ENCODE assay signal across 12 cellular contexts in genomic region chr11:3613998-3614741, GRCh38. TPM values are rescaled to one million over a fixed set of nuclear protein-coding genes. Genes with fewer than 3 reads are reported as not detected.
DNase-seq lines count a peak whose midpoint lies in the region; ATAC-seq and TF ChIP-seq lines count a peak whose summit lies in the region.
"Had no signal": no experiment of that assay in that cellular context is flagged by ENCODE, and none has a peak within 500 bp of the region (broad histone marks: within the 10 kb centered on the region; RNA-seq: fewer than 3 reads in every experiment).

No MANE protein-coding gene starts in this region.

- peaks cover 11% of the 10 kb centered on the region for H3K4me1 Mint-ChIP-seq in activated naive CD8-positive, alpha-beta T cell (ENCODE audit: low read depth)
- H3K4me1 Mint-ChIP-seq in activated naive CD8-positive, alpha-beta T cell treated with anti-CD3 and anti-CD28 coated beads for 36 hours: peaks cover 12% of the 10 kb centered on the region

- no peaks in the 10 kb centered on the region for H3K9me3 ChIP-seq in thyroid gland
- H3K9me3 ChIP-seq: BE2C, prostate gland had no signal

- no peak for TF ChIP-seq CTCF in thyroid gland (IDR thresholded peaks at IDR 0.05)

- peak overlapping the region; percentile 88 to 96 (median 95) for H3K27ac ChIP-seq in thyroid gland
- H3K27ac ChIP-seq: prostate gland had no signal

- no peaks in the 10 kb centered on the region for H3K9me3 Mint-ChIP-seq in activated naive CD8-positive, alpha-beta T cell (ENCODE audit: low read depth)
- H3K9me3 Mint-ChIP-seq in activated naive CD8-positive, alpha-beta T cell treated with anti-CD3 and anti-CD28 coated beads for 36 hours: no peaks in the 10 kb centered on the region

- H3K4me3 Mint-ChIP-seq in activated naive CD8-positive, alpha-beta T cell: peak overlapping the region; percentile 56
- H3K4me3 Mint-ChIP-seq in activated naive CD8-positive, alpha-beta T cell treated with anti-CD3 and anti-CD28 coated beads for 36 hours: no peak overlapping the region

- no peak overlapping the region for H3K27ac Mint-ChIP-seq in activated naive CD8-positive, alpha-beta T cell
- H3K27ac Mint-ChIP-seq in activated naive CD8-positive, alpha-beta T cell treated with anti-CD3 and anti-CD28 coated beads for 36 hours: no peak overlapping the region

- no peak for DNase-seq in activated naive CD8-positive, alpha-beta T cell treated with anti-CD3 and anti-CD28 coated beads for 36 hours
- DNase-seq in NOMO-1 treated with dmso at 0.1 percent for 144 hours (lab: John Stamatoyannopoulos, UW; ENCODE audit: unreplicated experiment) (peak; percentile 32), cardiac septum (ENCODE audit: low spot score) (peak; percentile 19), thyroid gland (peak; percentile 81 to 86), NCI-H2107 treated with DMSO at 0.1 percent for 48 hours (lab: John Stamatoyannopoulos, UW; ENCODE audit: unreplicated experiment) (no peak), SW480 (ENCODE audit: low spot score) (no peak)
- DNase-seq: BE2C, NCI-H2171 had no signal

- H3K27me3 Mint-ChIP-seq in activated naive CD8-positive, alpha-beta T cell: no peaks in the 10 kb centered on the region
- peaks cover 13% of the 10 kb centered on the region for H3K27me3 Mint-ChIP-seq in activated naive CD8-positive, alpha-beta T cell treated with anti-CD3 and anti-CD28 coated beads for 36 hours

- no peaks in the 10 kb centered on the region for H3K27me3 ChIP-seq in thyroid gland
- H3K27me3 ChIP-seq: BE2C had no signal

- WGBS in thyroid gland, 2 donors: 29 to 39% methylated on average over 10 of the region's 10 CpGs

- intact Hi-C loops in cardiac septum (cut with DNase I) (no loop called here), thyroid gland (cut with DNase I) (no loop called here)

- ATAC-seq in GM19324 (IDR thresholded peaks at IDR 0.05; ENCODE audit: low FRiP score, unreplicated experiment): no peak
- ATAC-seq: HCT116 had no signal

- no peak overlapping the region for H3K4me3 ChIP-seq in thyroid gland (replicated peaks in 1 of 3)
- H3K4me3 ChIP-seq: prostate gland had no signal

- no peaks in the 10 kb centered on the region for H3K36me3 Mint-ChIP-seq in activated naive CD8-positive, alpha-beta T cell
- H3K36me3 Mint-ChIP-seq in activated naive CD8-positive, alpha-beta T cell treated with anti-CD3 and anti-CD28 coated beads for 36 hours: no peaks in the 10 kb centered on the region

- peak in 1 of 2 donors; percentile 49 for TF ChIP-seq POLR2A in thyroid gland (IDR thresholded peaks at IDR 0.05)

- no peaks in the 10 kb centered on the region for H3K36me3 ChIP-seq in thyroid gland
- H3K36me3 ChIP-seq: BE2C, prostate gland had no signal

- peaks cover 40 to 44% of the 10 kb centered on the region in 2 donors for H3K4me1 ChIP-seq in thyroid gland
- H3K4me1 ChIP-seq: BE2C, prostate gland had no signal

RNA-seq across cellular contexts. Expression of gene ART5, which starts 27.6 kb away (rescaled TPM):
- not detected for total RNA-seq in activated naive CD8-positive, alpha-beta T cell treated with anti-CD3 and anti-CD28 coated beads for 36 hours
- total RNA-seq in cardiac septum: 1.4 TPM
- total RNA-seq in thyroid gland: 10 to 100 TPM in 1 of 4 donors, 1 to 10 TPM in 3; 1.6 to 11.8 (median 2.7) TPM

RNA-seq across cellular contexts. Expression of gene ART1, which starts 30.8 kb away (rescaled TPM):
- total RNA-seq in activated naive CD8-positive, alpha-beta T cell treated with anti-CD3 and anti-CD28 coated beads for 36 hours: not detected
- 1.3 TPM for total RNA-seq in cardiac septum
- not detected for total RNA-seq in thyroid gland
- total RNA-seq: prostate gland had no signal

RNA-seq across cellular contexts. Expression of gene CHRNA10, which starts 57.0 kb away (rescaled TPM):
- 1 to 10 TPM; 1.0 to 1.5 TPM for total RNA-seq in activated naive CD8-positive, alpha-beta T cell treated with anti-CD3 and anti-CD28 coated beads for 36 hours
- total RNA-seq in cardiac septum (0.89 TPM), thyroid gland (1 to 10 TPM in 3 of 4 donors, under 1 TPM in 1; 0.54 to 2.3 (median 1.6) TPM)

Comparison
In these comparisons a context has a peak if more than half of its experiments do, and no peak if none do; other contexts are left out.
1. DNase-seq: peak in NOMO-1 treated with dmso at 0.1 percent for 144 hours (single experiment), cardiac septum (single experiment) and thyroid gland (2 of 2); none in activated naive CD8-positive, alpha-beta T cell treated with anti-CD3 and anti-CD28 coated beads for 36 hours (single experiment), NCI-H2107 treated with DMSO at 0.1 percent for 48 hours (single experiment) and SW480 (single experiment).